In genomic region chr22:20760084-20760483, GRCh38 we compare ENCODE assay signal across 1 cellular context.
TF ChIP-seq lines count a peak whose summit lies in the region.

No MANE protein-coding gene starts in this region.

TF ChIP-seq in HepG2, 621 proteins besides CTCF, POLR2A, EP300 and RAD21 (continued from another document):
- TF ChIP-seq ZNF770 (CRISPR knock-in tag; IDR thresholded peaks at IDR 0.05) (no peak), RARA (CRISPR knock-in tag; IDR thresholded peaks at IDR 0.05) (no peak), RAD51 (IDR thresholded peaks at IDR 0.05; ENCODE audit: borderline replicate concordance) (no peak)
TF ChIP-seq in HepG2: peak in this region for 0.
